8 cellular contexts compared by ENCODE assay signal in the genomic region with DNA sequence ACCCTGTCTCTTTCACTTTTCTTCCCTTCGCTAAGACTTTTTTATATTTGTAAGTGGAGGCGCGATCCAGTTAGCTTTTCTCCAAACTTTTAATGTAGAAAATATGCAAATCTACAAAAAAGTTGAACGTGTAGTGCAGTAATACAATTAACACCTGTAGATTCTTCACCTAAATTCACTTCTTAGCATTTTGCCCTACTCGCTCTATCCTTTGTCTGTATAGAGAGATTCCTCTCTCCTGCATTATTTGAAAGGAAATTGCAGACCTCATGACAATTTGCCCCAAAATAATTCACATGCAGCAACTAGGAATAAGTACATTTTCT. TPM values are rescaled to one million over a fixed set of nuclear protein-coding genes. Genes with fewer than 3 reads are reported as not detected.
DNase-seq lines count a peak whose midpoint lies in the region; ATAC-seq and TF ChIP-seq lines count a peak whose summit lies in the region.

No MANE protein-coding gene starts in this region.

- H3K4me1 ChIP-seq in A673 (ENCODE audit: insufficient read depth, low read length, poor library complexity, severe bottlenecking) (peaks cover 25% of the 10 kb centered on the region), HUES64 (ENCODE audit: insufficient read depth, low read length) (peaks cover 60% of the 10 kb centered on the region), ectodermal cell (ENCODE audit: control insufficient read depth, insufficient read depth, low read length) (peaks cover 48% of the 10 kb centered on the region)

- POLR2A ChIA-PET in A673 (lab: Charles Lee; ENCODE audit: low non-redundant PET) = no interaction called here
- POLR2A ChIA-PET in naive thymus-derived CD8-positive, alpha-beta T cell (lab: Charles Lee) = interaction anchor here (0.6 to 1.6 kb wide), 3 partner anchors 20 to 508 kb away, joined by 3 to 13 read pairs (median 4); a partner anchor contains a TSS

- peak overlapping the region; percentile 87 to 96 (median 93) for H3K4me3 Mint-ChIP-seq in naive thymus-derived CD8-positive, alpha-beta T cell

- WGBS in HUES64 = 15% methylated on average over 2 of the region's 5 CpGs
- WGBS in ectodermal cell, 2 experiments = 16 to 21% methylated on average over 2 to 5 of the region's 5 CpGs

- no peak overlapping the region for H3K27ac ChIP-seq in A673 (ENCODE audit: low read depth, low read length, poor library complexity, severe bottlenecking)
- peak overlapping the region; percentile 89 for H3K27ac ChIP-seq in HUES64 (ENCODE audit: low read depth, low read length)
- H3K27ac ChIP-seq in ectodermal cell (ENCODE audit: insufficient read depth, low read depth, low read length, poor library complexity, severe bottlenecking) = peak overlapping the region; percentile 82

- peaks cover 5 to 12% (median 7%) of the 10 kb centered on the region in 4 donors for H3K4me1 Mint-ChIP-seq in naive thymus-derived CD8-positive, alpha-beta T cell

- intact Hi-C loops in A673 (cut with micrococcal nuclease; ENCODE audit: unreplicated experiment) = no loop called here

- ATAC-seq in naive thymus-derived CD8-positive, alpha-beta T cell = peak; percentile 9 to 22
- no peak for ATAC-seq in left lobe of liver

- H3K36me3 Mint-ChIP-seq in naive thymus-derived CD8-positive, alpha-beta T cell = no peaks in the 10 kb centered on the region

- H3K4me3 ChIP-seq in A673 (ENCODE audit: low read depth, low read length, poor library complexity, severe bottlenecking) (peak overlapping the region; percentile 44), HUES64 (ENCODE audit: low read length) (peak overlapping the region; percentile 50), ectodermal cell (ENCODE audit: insufficient read depth, low read depth, low read length) (peak overlapping the region; percentile 16)

- H3K27ac Mint-ChIP-seq in naive thymus-derived CD8-positive, alpha-beta T cell = peak overlapping the region in 8 of 10 donors; percentile 36 to 87 (median 78)

- peaks cover 0 to 11% (median 8%) of the 10 kb centered on the region in 5 donors for H3K27me3 Mint-ChIP-seq in naive thymus-derived CD8-positive, alpha-beta T cell

- no peak for TF ChIP-seq CTCF in A673 (conservative IDR thresholded peaks at IDR 0.05; ENCODE audit: low read depth, low read length)

- no peaks in the 10 kb centered on the region for H3K36me3 ChIP-seq in A673 (ENCODE audit: insufficient read depth, low read length, poor library complexity, severe bottlenecking)
- H3K36me3 ChIP-seq in HUES64 (ENCODE audit: insufficient read depth, low read length) = no peaks in the 10 kb centered on the region
- no peaks in the 10 kb centered on the region for H3K36me3 ChIP-seq in ectodermal cell (ENCODE audit: control insufficient read depth, insufficient read depth, low read length)

- no TSS peak for BruUV-seq in A673 (replicated peaks; lab: Mats Ljungman, UMichigan)

- CTCF ChIA-PET in A673 (lab: Charles Lee) = interaction anchor here (1.0 kb wide), 1 partner anchor 25 kb away, joined by 3 read pairs; no protein-coding TSS in a partner anchor

- H3K9ac ChIP-seq in HUES64 (ENCODE audit: low read depth, low read length) = peak overlapping the region; percentile 90

- H3K27me3 ChIP-seq in A673 (replicated peaks; ENCODE audit: insufficient read depth, low read depth, low read length, poor library complexity) = peaks cover 11% of the 10 kb centered on the region
- H3K27me3 ChIP-seq in HUES64 (ENCODE audit: insufficient read depth, low read length) = no peaks in the 10 kb centered on the region
- no peaks in the 10 kb centered on the region for H3K27me3 ChIP-seq in ectodermal cell (ENCODE audit: control insufficient read depth, insufficient read depth, low read length, poor library complexity, severe bottlenecking)

- no peak for DNase-seq in A673 (ENCODE audit: low spot score)
- DNase-seq in naive thymus-derived CD8-positive, alpha-beta T cell = no peak
- no peak for DNase-seq in NCI-H524 treated with DMSO at 0.1 percent for 48 hours (lab: John Stamatoyannopoulos, UW)
- DNase-seq in hypothalamus (lab: John Stamatoyannopoulos, UW) = no peak
- DNase-seq in left lobe of liver (ENCODE audit: low spot score) = no peak
- no peak for DNase-seq in GF-D8 (lab: John Stamatoyannopoulos, UW)

- H3K9me3 ChIP-seq in A673 (ENCODE audit: low read depth, low read length, poor library complexity, severe bottlenecking) = no peaks in the 10 kb centered on the region
- no peaks in the 10 kb centered on the region for H3K9me3 ChIP-seq in HUES64 (ENCODE audit: insufficient read depth, low read depth, low read length)
- no peaks in the 10 kb centered on the region for H3K9me3 ChIP-seq in ectodermal cell (ENCODE audit: control insufficient read depth, low read length)

- no peaks in the 10 kb centered on the region for H3K9me3 Mint-ChIP-seq in naive thymus-derived CD8-positive, alpha-beta T cell

RNA-seq across cellular contexts. Expression of a gene that starts 21.4 kb away (rescaled TPM):
- 4.8 and 5.7 TPM in 2 replicates for total RNA-seq in A673 (2021)
- 108 TPM for polyA plus RNA-seq in HUES64 (2013, experiment 1 of 2)
- 172 TPM for polyA plus RNA-seq in HUES64 (2013, experiment 2 of 2)
- 141 TPM for polyA plus RNA-seq in ectodermal cell (2013, experiment 1 of 4)
- polyA plus RNA-seq in ectodermal cell (2013, experiment 2 of 4) = 77.0 TPM
- 63.8 TPM for polyA plus RNA-seq in ectodermal cell (2013, experiment 3 of 4)
- 72.5 TPM for polyA plus RNA-seq in ectodermal cell (2013, experiment 4 of 4)
- 10 to 100 TPM in 1 of 2 experiments, 1 to 10 TPM in 1; 9.4 to 10.2 TPM for total RNA-seq in naive thymus-derived CD8-positive, alpha-beta T cell
- 1 to 10 TPM; 2.5 to 4.0 (median 2.7) TPM for polyA plus RNA-seq in naive thymus-derived CD8-positive, alpha-beta T cell
- 0.33 TPM for total RNA-seq in left lobe of liver

RNA-seq across cellular contexts. Expression of a gene that starts 35.7 kb away (rescaled TPM):
- total RNA-seq in A673 (2021) (42.3 and 43.4 TPM in 2 replicates), left lobe of liver (16.0 TPM)
- 19.9 TPM for polyA plus RNA-seq in HUES64 (2013, experiment 1 of 2)
- polyA plus RNA-seq in HUES64 (2013, experiment 2 of 2) = 23.2 TPM
- polyA plus RNA-seq in ectodermal cell (2013, experiment 1 of 4) = 46.8 TPM
- 54.5 TPM for polyA plus RNA-seq in ectodermal cell (2013, experiment 2 of 4)
- polyA plus RNA-seq in ectodermal cell (2013, experiment 3 of 4) = 37.2 TPM
- polyA plus RNA-seq in ectodermal cell (2013, experiment 4 of 4) = 43.4 TPM
- 10 to 100 TPM; 81.6 to 82.7 TPM for total RNA-seq in naive thymus-derived CD8-positive, alpha-beta T cell
- 1 to 10 TPM; 7.9 to 9.1 (median 8.6) TPM for polyA plus RNA-seq in naive thymus-derived CD8-positive, alpha-beta T cell
